1 cellular context compared by ENCODE assay signal in the genomic region with DNA sequence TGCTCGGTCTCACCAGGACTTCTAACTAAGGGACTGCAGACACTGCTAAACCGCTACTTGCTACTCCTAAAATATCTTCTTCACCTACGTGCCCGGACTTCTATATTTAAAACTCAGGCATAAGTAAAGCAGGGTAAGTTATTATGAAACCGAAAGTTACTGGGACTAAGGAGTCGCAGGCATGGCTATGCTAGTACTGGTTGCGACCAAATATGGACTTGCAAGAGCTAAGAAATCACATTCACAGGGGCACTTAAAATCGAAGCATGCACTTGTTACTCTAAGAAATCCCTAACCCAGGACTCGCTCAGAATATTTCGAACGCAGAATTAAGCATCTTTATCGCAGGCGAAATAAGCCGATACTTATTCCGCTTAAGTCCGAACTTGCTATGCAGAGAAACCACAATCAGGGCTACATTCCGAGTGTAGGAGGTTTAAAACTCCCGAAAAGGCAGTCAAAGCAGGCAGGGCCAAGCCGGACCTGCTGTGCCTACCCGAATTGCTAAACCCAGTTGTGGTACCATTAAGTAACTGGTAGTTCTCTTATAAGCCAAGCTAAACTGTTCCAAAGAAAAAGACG.
TF ChIP-seq lines count a peak whose summit lies in the region.

No MANE protein-coding gene starts in this region.

TF ChIP-seq in WTC11, 78 proteins besides CTCF, POLR2A, EP300 and RAD21 (continued from another document):
- TF ChIP-seq ZSCAN18 (CRISPR knock-in tag; IDR thresholded peaks at IDR 0.05): no peak
- TF ChIP-seq GABPB1 (CRISPR knock-in tag; IDR thresholded peaks at IDR 0.05): no peak
- TF ChIP-seq, protein P1, sequence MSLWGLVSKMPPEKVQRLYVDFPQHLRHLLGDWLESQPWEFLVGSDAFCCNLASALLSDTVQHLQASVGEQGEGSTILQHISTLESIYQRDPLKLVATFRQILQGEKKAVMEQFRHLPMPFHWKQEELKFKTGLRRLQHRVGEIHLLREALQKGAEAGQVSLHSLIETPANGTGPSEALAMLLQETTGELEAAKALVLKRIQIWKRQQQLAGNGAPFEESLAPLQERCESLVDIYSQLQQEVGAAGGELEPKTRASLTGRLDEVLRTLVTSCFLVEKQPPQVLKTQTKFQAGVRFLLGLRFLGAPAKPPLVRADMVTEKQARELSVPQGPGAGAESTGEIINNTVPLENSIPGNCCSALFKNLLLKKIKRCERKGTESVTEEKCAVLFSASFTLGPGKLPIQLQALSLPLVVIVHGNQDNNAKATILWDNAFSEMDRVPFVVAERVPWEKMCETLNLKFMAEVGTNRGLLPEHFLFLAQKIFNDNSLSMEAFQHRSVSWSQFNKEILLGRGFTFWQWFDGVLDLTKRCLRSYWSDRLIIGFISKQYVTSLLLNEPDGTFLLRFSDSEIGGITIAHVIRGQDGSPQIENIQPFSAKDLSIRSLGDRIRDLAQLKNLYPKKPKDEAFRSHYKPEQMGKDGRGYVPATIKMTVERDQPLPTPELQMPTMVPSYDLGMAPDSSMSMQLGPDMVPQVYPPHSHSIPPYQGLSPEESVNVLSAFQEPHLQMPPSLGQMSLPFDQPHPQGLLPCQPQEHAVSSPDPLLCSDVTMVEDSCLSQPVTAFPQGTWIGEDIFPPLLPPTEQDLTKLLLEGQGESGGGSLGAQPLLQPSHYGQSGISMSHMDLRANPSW (CRISPR knock-in tag; conservative IDR thresholded peaks at IDR 0.05; ENCODE audit: low read depth): no peak
- TF ChIP-seq CBFB (CRISPR knock-in tag; IDR thresholded peaks at IDR 0.05; ENCODE audit: low read depth): no peak
- no peak for TF ChIP-seq ARID4B (CRISPR knock-in tag; IDR thresholded peaks at IDR 0.05; ENCODE audit: borderline replicate concordance)
- no peak for TF ChIP-seq PRRX2 (CRISPR knock-in tag; IDR thresholded peaks at IDR 0.05)
TF ChIP-seq in WTC11: peak in this region for 0.
